8 cellular contexts compared by ENCODE assay signal in the genomic region with DNA sequence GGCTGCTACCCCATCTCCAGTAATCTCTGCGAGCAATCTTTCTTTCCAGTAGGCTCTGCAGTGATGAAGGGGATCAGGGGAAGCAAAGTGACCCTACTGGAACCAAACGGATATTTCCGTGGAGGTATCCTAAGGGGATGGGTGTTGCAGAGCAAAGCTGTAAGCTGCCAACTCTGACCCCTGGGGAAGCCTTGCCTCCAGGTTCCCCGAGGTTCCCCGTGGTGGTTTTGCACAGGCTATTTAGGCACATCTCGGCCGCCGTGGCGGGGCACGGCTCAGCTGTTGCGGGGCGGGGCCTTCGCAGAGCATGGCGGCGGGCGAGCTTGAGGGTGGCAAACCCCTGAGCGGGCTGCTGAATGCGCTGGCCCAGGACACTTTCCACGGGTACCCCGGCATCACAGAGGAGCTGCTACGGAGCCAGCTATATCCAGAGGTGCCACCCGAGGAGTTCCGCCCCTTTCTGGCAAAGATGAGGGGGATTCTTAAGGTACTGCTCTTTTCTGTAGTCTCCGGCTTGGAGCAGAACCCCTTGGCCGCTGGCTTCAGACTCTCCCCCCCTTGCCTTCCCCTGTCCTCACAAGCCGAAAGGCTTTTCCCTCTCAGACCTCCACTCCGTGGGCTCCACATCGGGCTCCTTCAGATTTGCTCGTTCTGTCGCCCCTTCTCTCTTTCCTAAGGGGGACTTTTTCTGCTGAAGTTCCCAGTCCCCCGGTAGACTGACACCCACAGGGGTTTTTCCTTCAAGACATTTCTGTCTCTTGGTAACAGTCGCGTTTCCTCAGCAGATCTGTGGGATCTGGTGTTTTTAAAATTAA. TPM values are rescaled to one million over a fixed set of nuclear protein-coding genes. Genes with fewer than 3 reads are reported as not detected.
A peak's percentile ranks its signal among the peaks of the same experiment; 100 is the strongest.
DNase-seq lines count a peak whose midpoint lies in the region; ATAC-seq lines count a peak whose summit lies in the region.

Gene COMMD1, plus strand, starts transcription at position 303 of the 815 bp plus-strand sequence. Its CDS starts 5 bp downstream, at position 308.

- H3K27me3 ChIP-seq in effector memory CD4-positive, alpha-beta T cell (replicated peaks; ENCODE audit: control insufficient read depth, insufficient read depth, low read length, poor library complexity, severe bottlenecking) = no peaks in the 10 kb centered on the region
- H3K27me3 ChIP-seq in mesendoderm (ENCODE audit: insufficient read depth, low read length, poor library complexity) = no peaks in the 10 kb centered on the region

- H2BK15ac ChIP-seq in mesendoderm (replicated peaks; ENCODE audit: low read depth) = no peak within 1 kb of the TSS

- H3K23ac ChIP-seq in mesendoderm (ENCODE audit: low read length) = no peak within 1 kb of the TSS

- peak within 1 kb of the TSS; percentile 73 for H3K9ac ChIP-seq in mesendoderm (ENCODE audit: low read length)

- H3K79me1 ChIP-seq in mesendoderm (ENCODE audit: low read length) = no peaks in the 10 kb centered on the region

- H4K8ac ChIP-seq in mesendoderm (ENCODE audit: low read depth, low read length) = no peak within 1 kb of the TSS

- H3K4me2 ChIP-seq in mesendoderm (ENCODE audit: low read length) = peak within 1 kb of the TSS; percentile 50

- no peak within 1 kb of the TSS for H4K5ac ChIP-seq in mesendoderm (ENCODE audit: low read length)

- H3K9me3 ChIP-seq in effector memory CD4-positive, alpha-beta T cell (ENCODE audit: control insufficient read depth, low read length) = no peaks in the 10 kb centered on the region

- H3K27ac ChIP-seq in effector memory CD4-positive, alpha-beta T cell (ENCODE audit: insufficient read depth, low read length, poor library complexity, severe bottlenecking) = peak within 1 kb of the TSS; percentile 65
- H3K27ac ChIP-seq in mesendoderm (ENCODE audit: low read depth, low read length) = no peak within 1 kb of the TSS

- H3K4me3 ChIP-seq in effector memory CD4-positive, alpha-beta T cell (ENCODE audit: insufficient read depth, low read depth, low read length, poor library complexity, severe bottlenecking) = peak within 1 kb of the TSS; percentile 65
- H3K4me3 ChIP-seq in mesendoderm (ENCODE audit: low read length) = peak within 1 kb of the TSS; percentile 81

- no peak within 1 kb of the TSS for H3K4ac ChIP-seq in mesendoderm (ENCODE audit: low read depth, low read length)

- H2AK5ac ChIP-seq in mesendoderm (ENCODE audit: low read length) = no peak within 1 kb of the TSS

- H3K4me1 ChIP-seq in effector memory CD4-positive, alpha-beta T cell (ENCODE audit: control insufficient read depth, insufficient read depth, low read length, poor library complexity, severe bottlenecking) = no peaks in the 10 kb centered on the region
- no peaks in the 10 kb centered on the region for H3K4me1 ChIP-seq in mesendoderm (ENCODE audit: control insufficient read depth, low read depth, low read length)

- no peak within 1 kb of the TSS for H3K18ac ChIP-seq in mesendoderm (ENCODE audit: low read length)

- H3K56ac ChIP-seq in mesendoderm (ENCODE audit: low read length) = peak within 1 kb of the TSS; percentile 87

- peaks cover 3% of the 10 kb centered on the region for H3K36me3 ChIP-seq in effector memory CD4-positive, alpha-beta T cell (ENCODE audit: control insufficient read depth, insufficient read depth, low read length)
- H3K36me3 ChIP-seq in mesendoderm (ENCODE audit: control insufficient read depth, insufficient read depth, low read length) = no peaks in the 10 kb centered on the region

- DNase-seq in CD1c-positive myeloid dendritic cell (ENCODE audit: extremely low spot score) (peak; percentile 82), mesendoderm (peak; percentile 75)
- DNase-seq in NK-92 treated with Interleukin-12 subunit alpha and Interleukin-12 subunit beta, amount 100 ng/mL, for 24 hours (lab: John Stamatoyannopoulos, UW) = peak; percentile 53
- DNase-seq in activated CD8-positive, alpha-beta memory T cell treated with anti-CD3 and anti-CD28 coated beads for 4 hours (ENCODE audit: low read depth in 2 of 2) = peak; percentile 57 to 66
- peak; percentile 60 to 62 (median 61) for DNase-seq in effector memory CD4-positive, alpha-beta T cell
- DNase-seq in stimulated activated CD8-positive, alpha-beta memory T cell treated with anti-CD3 and anti-CD28 coated beads, Interleukin-15, amount 100 ng/mL, for 1 hour (ENCODE audit: low read depth) = peak; percentile 62

- peak; percentile 99 for ATAC-seq in GM19351 (IDR thresholded peaks at IDR 0.05; ENCODE audit: unreplicated experiment)
- peak; percentile 96 for ATAC-seq in HG03469 (IDR thresholded peaks at IDR 0.05; ENCODE audit: unreplicated experiment)

- WGBS in mesendoderm (ENCODE audit: extremely low coverage, insufficient coverage, low lambda C conversion rate) = no CpG with 5 or more reads among the region's 33 CpGs

- no peak within 1 kb of the TSS for H2BK5ac ChIP-seq in mesendoderm (ENCODE audit: low read length)

- no peak within 1 kb of the TSS for H2BK120ac ChIP-seq in mesendoderm (ENCODE audit: low read depth, low read length)

- H3K79me2 ChIP-seq in mesendoderm (ENCODE audit: control insufficient read depth, insufficient read depth, low read length) = no peaks in the 10 kb centered on the region

RNA-seq across cellular contexts. Expression of gene COMMD1, which starts in this region (rescaled TPM):
- 44.7 TPM for polyA plus RNA-seq in mesendoderm (2013, experiment 1 of 2)
- polyA plus RNA-seq in mesendoderm (2013, experiment 2 of 2) = 42.2 TPM
